ENCODE assay signal across 8 cellular contexts in genomic region chr6:89035252-89036106, GRCh38. TPM values are rescaled to one million over a fixed set of nuclear protein-coding genes. Genes with fewer than 3 reads are reported as not detected.
DNase-seq lines count a peak whose midpoint lies in the region; ATAC-seq lines count a peak whose summit lies in the region.

No MANE protein-coding gene starts in this region.

- DNase-seq in H4 (ENCODE audit: low spot score), result peak; percentile 55
- peak; percentile 55 for DNase-seq in SK-MEL-5 (ENCODE audit: low read depth, low spot score)
- DNase-seq in Right ventricle myocardium inferior (ENCODE audit: missing footprints), result peak; percentile 81
- DNase-seq in renal cortical epithelial cell (ENCODE audit: low read depth), result peak; percentile 100
- no peak for DNase-seq in NCI-H774 (lab: John Stamatoyannopoulos, UW)
- no peak for DNase-seq in stimulated activated CD4-positive, alpha-beta T cell treated with anti-CD3 and anti-CD28 coated beads, Interleukin-12 subunit alpha, Interleukin-12 subunit beta, amount 100 ng/mL, for 4 hours
- no peak for DNase-seq in stimulated activated CD4-positive, alpha-beta T cell treated with anti-CD3 and anti-CD28 coated beads, Interleukin-2, amount 100 ng/mL, for 24 hours
- DNase-seq in NCI-H82 treated with DMSO at 0.1 percent for 48 hours (lab: John Stamatoyannopoulos, UW; ENCODE audit: unreplicated experiment), result no peak

- intact Hi-C loops in Right ventricle myocardium inferior (cut with DNase I), result loop anchor here (1.0 kb wide), 1 partner anchor 45 kb away; the partner anchor contains the start of gene PNRC1

- ATAC-seq in Right ventricle myocardium inferior, result peak; percentile 96

- in situ Hi-C loops in SK-MEL-5 (cut with HindIII; ENCODE audit: low pct_unique_long_range_greater_than_20kb, low sequenced_read_pairs), result no loop called here

RNA-seq across cellular contexts. Expression of gene PNRC1, which starts 45.1 kb away (rescaled TPM):
- total RNA-seq in H4 (2014; rRNA removed; shearing (Covaris generic)), result 22.7 and 24.3 TPM in 2 replicates
- total RNA-seq in SK-MEL-5 (2014; rRNA removed; shearing (Covaris generic)), result 32.4 and 35.4 TPM in 2 replicates
- 32.8 and 34.1 TPM in 2 replicates for polyA plus RNA-seq in SK-MEL-5 (2015; cell fraction: cytosol; rRNA removed)
- 28.5 and 40.2 TPM in 2 replicates for polyA plus RNA-seq in SK-MEL-5 (2015; cell fraction: nucleus; rRNA removed)
- total RNA-seq in Right ventricle myocardium inferior (139 TPM), renal cortical epithelial cell (35.3 and 110 TPM in 2 replicates)

Comparison
In these comparisons a context has a peak if more than half of its experiments do, and no peak if none do; other contexts are left out.
1. DNase-seq: peak in H4 (single experiment), SK-MEL-5 (single experiment), Right ventricle myocardium inferior (single experiment) and renal cortical epithelial cell (single experiment); none in NCI-H774 (single experiment), stimulated activated CD4-positive, alpha-beta T cell treated with anti-CD3 and anti-CD28 coated beads, Interleukin-12 subunit alpha, Interleukin-12 subunit beta, amount 100 ng/mL, for 4 hours (single experiment), stimulated activated CD4-positive, alpha-beta T cell treated with anti-CD3 and anti-CD28 coated beads, Interleukin-2, amount 100 ng/mL, for 24 hours (0 of 2) and NCI-H82 treated with DMSO at 0.1 percent for 48 hours (single experiment).